ENCODE assay signal across 8 cellular contexts in the genomic region with DNA sequence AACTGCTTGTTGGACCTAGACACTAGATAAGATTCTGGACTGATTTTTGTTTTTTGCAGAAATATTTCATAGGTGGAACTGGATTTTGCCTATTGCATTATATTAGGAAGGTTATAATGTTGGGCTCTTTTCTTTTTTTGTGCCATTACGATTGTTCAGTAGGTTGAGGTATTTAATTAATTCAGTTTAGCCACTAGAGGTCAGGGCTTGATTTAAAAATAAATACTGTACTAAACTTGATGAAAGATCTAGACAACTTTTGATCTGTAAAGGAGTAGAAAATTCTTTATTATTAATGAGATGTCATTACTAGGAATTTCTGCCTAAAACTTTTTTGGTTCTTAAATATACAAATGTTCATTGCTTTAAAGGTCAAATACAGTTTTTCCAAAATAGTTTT. TPM values are rescaled to one million over a fixed set of nuclear protein-coding genes. Genes with fewer than 3 reads are reported as not detected.
DNase-seq lines count a peak whose midpoint lies in the region; ATAC-seq and TF ChIP-seq lines count a peak whose summit lies in the region.

No MANE protein-coding gene starts in this region.

- H3K14ac ChIP-seq in neuronal stem cell (ENCODE audit: low read length), result no peak overlapping the region

- intact Hi-C loops in left ventricle myocardium superior (cut with micrococcal nuclease), result no loop called here

- peaks cover 0 to 5% of the 10 kb centered on the region in 2 donors for H3K4me1 ChIP-seq in neuronal stem cell (ENCODE audit: control insufficient read depth in 2 of 2, insufficient read depth in 1 of 2, low read depth in 1 of 2, low read length in 2 of 2)

- no peaks in the 10 kb centered on the region for H3K27me3 ChIP-seq in neuronal stem cell (ENCODE audit: control insufficient read depth in 3 of 3, insufficient read depth in 3 of 3, low read depth in 1 of 3, low read length in 3 of 3)

- H2BK120ac ChIP-seq in neuronal stem cell (ENCODE audit: low read depth, low read length), result no peak overlapping the region

- no peak overlapping the region for H4K8ac ChIP-seq in neuronal stem cell (ENCODE audit: low read depth, low read length)

- H2BK5ac ChIP-seq in neuronal stem cell (ENCODE audit: low read length), result no peak overlapping the region

- H2BK15ac ChIP-seq in neuronal stem cell (ENCODE audit: low read length), result no peak overlapping the region

- H2BK12ac ChIP-seq in neuronal stem cell (ENCODE audit: low read length), result no peak overlapping the region

- WGBS in neuronal stem cell (ENCODE audit: extremely low coverage in 2 of 2, insufficient read length in 2 of 2, insufficient replicate concordance in 1 of 2), 2 donors, result no CpG with 5 or more reads among the region's 1 CpG

- H3K27ac ChIP-seq in caudate nucleus (ENCODE audit: low read depth, low read length) (no peak overlapping the region), neuronal stem cell (replicated peaks; ENCODE audit: low read length) (no peak overlapping the region)

- no peak overlapping the region for H3K4me3 ChIP-seq in neuronal stem cell (ENCODE audit: low read length in 2 of 2)

- H3K79me1 ChIP-seq in neuronal stem cell (ENCODE audit: low read depth, low read length), result no peaks in the 10 kb centered on the region

- no peak overlapping the region for H2AK5ac ChIP-seq in neuronal stem cell (ENCODE audit: low read depth, low read length)

- no peak overlapping the region for H4K91ac ChIP-seq in neuronal stem cell (ENCODE audit: low read depth, low read length, poor library complexity)

- DNase-seq in CD1c-positive myeloid dendritic cell (ENCODE audit: extremely low spot score), result peak; percentile 22
- no peak for DNase-seq in left ventricle myocardium superior
- DNase-seq in caudate nucleus (lab: John Stamatoyannopoulos, UW), result no peak
- DNase-seq in neuronal stem cell (ENCODE audit: low spot score), result no peak

- no peak overlapping the region for H3K4me2 ChIP-seq in neuronal stem cell (ENCODE audit: insufficient read depth, low read length, poor library complexity, severe bottlenecking)

- H2AFZ ChIP-seq in neuronal stem cell (ENCODE audit: low read length), result no peak overlapping the region

- no peak overlapping the region for H3K4ac ChIP-seq in neuronal stem cell (ENCODE audit: low read length)

- H3K36me3 ChIP-seq in neuronal stem cell (replicated peaks in 1 of 2; ENCODE audit: control insufficient read depth in 2 of 2, insufficient read depth in 2 of 2, low read length in 2 of 2), result no peaks in the 10 kb centered on the region

- H3K9me3 ChIP-seq in neuronal stem cell (replicated peaks in 1 of 2; ENCODE audit: control insufficient read depth in 2 of 2, insufficient read depth in 1 of 2, low read depth in 1 of 2, low read length in 2 of 2), result no peaks in the 10 kb centered on the region

- H3K18ac ChIP-seq in neuronal stem cell (ENCODE audit: low read length), result no peak overlapping the region

- peak; percentile 40 for ATAC-seq in HG03565 (IDR thresholded peaks at IDR 0.05; ENCODE audit: unreplicated experiment)
- ATAC-seq in SK-N-SH treated with all-trans-retinoic acid at 6 μM for 48 hours, result peak; percentile 87
- peak; percentile 23 for ATAC-seq in left ventricle myocardium superior
- ATAC-seq in GM21529 (IDR thresholded peaks at IDR 0.05; ENCODE audit: unreplicated experiment), result no peak
- ATAC-seq in HG03571 (IDR thresholded peaks at IDR 0.05; ENCODE audit: unreplicated experiment), result no peak

- H3K23ac ChIP-seq in neuronal stem cell (ENCODE audit: low read depth, low read length, poor library complexity), result no peak overlapping the region

- no peak overlapping the region for H3K9ac ChIP-seq in neuronal stem cell (ENCODE audit: low read depth, low read length, poor library complexity)

TF ChIP-seq in SK-N-SH treated with all-trans-retinoic acid at 6 μM for 48 hours, 23 proteins besides CTCF, POLR2A, EP300 and RAD21:
- TF ChIP-seq PPARA (CRISPR knock-in tag; IDR thresholded peaks at IDR 0.05; ENCODE audit: borderline replicate concordance), result no peak
- no peak for TF ChIP-seq CSRNP3 (CRISPR knock-in tag; IDR thresholded peaks at IDR 0.05)
- TF ChIP-seq ESRRG (CRISPR knock-in tag; IDR thresholded peaks at IDR 0.05), result no peak
- TF ChIP-seq, protein P1, sequence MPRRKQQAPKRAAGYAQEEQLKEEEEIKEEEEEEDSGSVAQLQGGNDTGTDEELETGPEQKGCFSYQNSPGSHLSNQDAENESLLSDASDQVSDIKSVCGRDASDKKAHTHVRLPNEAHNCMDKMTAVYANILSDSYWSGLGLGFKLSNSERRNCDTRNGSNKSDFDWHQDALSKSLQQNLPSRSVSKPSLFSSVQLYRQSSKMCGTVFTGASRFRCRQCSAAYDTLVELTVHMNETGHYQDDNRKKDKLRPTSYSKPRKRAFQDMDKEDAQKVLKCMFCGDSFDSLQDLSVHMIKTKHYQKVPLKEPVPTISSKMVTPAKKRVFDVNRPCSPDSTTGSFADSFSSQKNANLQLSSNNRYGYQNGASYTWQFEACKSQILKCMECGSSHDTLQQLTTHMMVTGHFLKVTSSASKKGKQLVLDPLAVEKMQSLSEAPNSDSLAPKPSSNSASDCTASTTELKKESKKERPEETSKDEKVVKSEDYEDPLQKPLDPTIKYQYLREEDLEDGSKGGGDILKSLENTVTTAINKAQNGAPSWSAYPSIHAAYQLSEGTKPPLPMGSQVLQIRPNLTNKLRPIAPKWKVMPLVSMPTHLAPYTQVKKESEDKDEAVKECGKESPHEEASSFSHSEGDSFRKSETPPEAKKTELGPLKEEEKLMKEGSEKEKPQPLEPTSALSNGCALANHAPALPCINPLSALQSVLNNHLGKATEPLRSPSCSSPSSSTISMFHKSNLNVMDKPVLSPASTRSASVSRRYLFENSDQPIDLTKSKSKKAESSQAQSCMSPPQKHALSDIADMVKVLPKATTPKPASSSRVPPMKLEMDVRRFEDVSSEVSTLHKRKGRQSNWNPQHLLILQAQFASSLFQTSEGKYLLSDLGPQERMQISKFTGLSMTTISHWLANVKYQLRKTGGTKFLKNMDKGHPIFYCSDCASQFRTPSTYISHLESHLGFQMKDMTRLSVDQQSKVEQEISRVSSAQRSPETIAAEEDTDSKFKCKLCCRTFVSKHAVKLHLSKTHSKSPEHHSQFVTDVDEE (CRISPR knock-in tag; IDR thresholded peaks at IDR 0.05), result no peak
- no peak for TF ChIP-seq PATZ1 (CRISPR knock-in tag; IDR thresholded peaks at IDR 0.05; ENCODE audit: borderline replicate concordance)
- no peak for TF ChIP-seq TCF4 (CRISPR knock-in tag; IDR thresholded peaks at IDR 0.05; ENCODE audit: borderline replicate concordance)
- no peak for TF ChIP-seq ZC3H10 (CRISPR knock-in tag; IDR thresholded peaks at IDR 0.05)
- no peak for TF ChIP-seq ZNF70 (CRISPR knock-in tag; IDR thresholded peaks at IDR 0.05)

RNA-seq across cellular contexts. Expression of gene SUPT20H, which starts 15.2 kb away (rescaled TPM):
- 34.8 TPM for total RNA-seq in left ventricle myocardium superior
- 90.6 TPM for polyA plus RNA-seq in neuronal stem cell (2013, experiment 1 of 2)
- polyA plus RNA-seq in neuronal stem cell (2013, experiment 2 of 2), result 89.4 TPM

RNA-seq across cellular contexts. Expression of gene CSNK1A1L, which starts 30.8 kb away (rescaled TPM):
- not detected for total RNA-seq in left ventricle myocardium superior
- polyA plus RNA-seq in neuronal stem cell (2013, experiment 1 of 2), result not detected
- polyA plus RNA-seq in neuronal stem cell (2013, experiment 2 of 2), result not detected

Comparison
In these comparisons a context has a peak if more than half of its experiments do, and no peak if none do; other contexts are left out.
1. ATAC-seq: peak in HG03565 (single experiment), SK-N-SH treated with all-trans-retinoic acid at 6 μM for 48 hours (single experiment) and left ventricle myocardium superior (single experiment); none in GM21529 (single experiment) and HG03571 (single experiment).